In the genomic region with DNA sequence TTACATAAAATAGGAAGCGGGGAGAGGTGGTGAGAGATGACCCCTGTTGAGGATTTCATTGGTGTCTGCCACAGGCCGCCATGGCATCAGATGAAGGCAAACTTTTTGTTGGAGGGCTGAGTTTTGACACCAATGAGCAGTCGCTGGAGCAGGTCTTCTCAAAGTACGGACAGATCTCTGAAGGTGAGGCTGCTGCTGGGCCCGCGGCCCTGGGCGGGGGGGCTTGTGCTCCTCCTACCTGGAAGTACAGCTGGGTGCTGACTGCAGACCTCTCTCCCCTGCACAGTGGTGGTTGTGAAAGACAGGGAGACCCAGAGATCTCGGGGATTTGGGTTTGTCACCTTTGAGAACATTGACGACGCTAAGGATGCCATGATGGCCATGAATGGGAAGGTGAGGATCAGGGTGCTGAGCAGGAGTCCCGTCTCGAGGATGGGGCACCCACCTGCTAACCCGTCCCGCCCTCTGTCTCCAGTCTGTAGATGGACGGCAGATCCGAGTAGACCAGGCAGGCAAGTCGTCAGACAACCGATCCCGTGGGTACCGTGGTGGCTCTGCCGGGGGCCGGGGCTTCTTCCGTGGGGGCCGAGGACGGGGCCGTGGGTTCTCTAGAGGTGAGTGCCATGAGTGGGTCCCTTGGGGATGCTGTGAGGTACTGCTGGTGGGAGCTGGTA, we compare ENCODE assay signal across 8 cellular contexts. TPM values are rescaled to one million over a fixed set of nuclear protein-coding genes. Genes with fewer than 3 reads are reported as not detected.
DNase-seq lines count a peak whose midpoint lies in the region; ATAC-seq, FAIRE-seq and TF ChIP-seq lines count a peak whose summit lies in the region.

No MANE protein-coding gene starts in this region.

- CTCF ChIA-PET in PC-3 (lab: Charles Lee) = no interaction called here

- no peaks in the 10 kb centered on the region for H3F3A ChIP-seq in PC-3 (ENCODE audit: low read length, unreplicated experiment)

- H3K79me2 ChIP-seq in DND-41 (ENCODE audit: insufficient read depth, low read length) = peaks cover 58% of the 10 kb centered on the region
- peaks cover 58% of the 10 kb centered on the region for H3K79me2 ChIP-seq in PC-3 (ENCODE audit: low read length)

- TF ChIP-seq CTCF in DND-41 (IDR thresholded peaks at IDR 0.05; ENCODE audit: borderline replicate concordance, extremely low read depth, low read length, poor library complexity, severe bottlenecking) (no peak), PC-3 (conservative IDR thresholded peaks at IDR 0.05; ENCODE audit: low read depth, low read length) (no peak), epithelial cell of esophagus (IDR thresholded peaks at IDR 0.05; ENCODE audit: insufficient read depth, low read depth, low read length, missing control alignments) (no peak), progenitor cell of endocrine pancreas (IDR thresholded peaks at IDR 0.05; ENCODE audit: unreplicated experiment) (no peak)

- H3K9ac ChIP-seq in DND-41 (ENCODE audit: low read depth, low read length) = peak overlapping the region; percentile 90
- H3K9ac ChIP-seq in PC-3 (ENCODE audit: low read length) = peak overlapping the region; percentile 85

- peaks cover 24% of the 10 kb centered on the region for H3K36me3 Mint-ChIP-seq in progenitor cell of endocrine pancreas (ENCODE audit: insufficient read depth)

- no peak overlapping the region for H2AFZ ChIP-seq in DND-41 (ENCODE audit: low read depth, low read length)
- no peak overlapping the region for H2AFZ ChIP-seq in PC-3 (ENCODE audit: low read length)

- POLR2A ChIA-PET in PC-3 (lab: Charles Lee; ENCODE audit: unreplicated experiment) = no interaction called here

- ATAC-seq in DND-41 (ENCODE audit: insufficient read depth, low read depth) (no peak), PC-3 (no peak), HG03159 (IDR thresholded peaks at IDR 0.05; ENCODE audit: unreplicated experiment) (no peak), HG02970 (IDR thresholded peaks at IDR 0.05; ENCODE audit: low FRiP score, unreplicated experiment) (no peak)

- H3K9me3 ChIP-seq in DND-41 (ENCODE audit: insufficient read depth, low read length, severe bottlenecking) (no peaks in the 10 kb centered on the region), PC-3 (ENCODE audit: low read length) (no peaks in the 10 kb centered on the region), small intestine (ENCODE audit: control insufficient read depth, low read depth) (no peaks in the 10 kb centered on the region)

- H3K4me3 Mint-ChIP-seq in progenitor cell of endocrine pancreas (ENCODE audit: low read depth) = peak overlapping the region; percentile 82

- peak overlapping the region; percentile 83 for H3K4me2 ChIP-seq in DND-41 (ENCODE audit: insufficient read depth, low read length)
- peak overlapping the region; percentile 98 for H3K4me2 ChIP-seq in PC-3 (ENCODE audit: low read length)

- DNase-seq in DND-41 (no peak), PC-3 (no peak), epithelial cell of esophagus (ENCODE audit: low read depth) (no peak), progenitor cell of endocrine pancreas (ENCODE audit: low spot score, unreplicated experiment) (no peak), small intestine (no peak)
- DNase-seq in activated CD4-positive, alpha-beta T cell treated with anti-CD3 and anti-CD28 coated beads, Interleukin-2, amount 50 U/mL, for 4 hours = no peak

- H3K4me1 ChIP-seq in DND-41 (ENCODE audit: insufficient read depth, low read length) (peaks cover 80% of the 10 kb centered on the region), PC-3 (ENCODE audit: insufficient read depth, low read length) (peaks cover 71% of the 10 kb centered on the region), small intestine (ENCODE audit: control insufficient read depth in 2 of 2, insufficient read depth in 1 of 2, low read depth in 1 of 2, low read length in 1 of 2) (peaks cover 7 to 17% of the 10 kb centered on the region in 2 donors)

- H3K27me3 Mint-ChIP-seq in progenitor cell of endocrine pancreas = peaks cover 9% of the 10 kb centered on the region

- intact Hi-C loops in PC-3 (cut with micrococcal nuclease) = loop anchor here (10.0 kb wide), 1 partner anchor 84 kb away; a partner anchor contains a TSS

- H4K20me1 ChIP-seq in DND-41 (ENCODE audit: insufficient read depth, low read length) = peaks cover 57% of the 10 kb centered on the region
- no peaks in the 10 kb centered on the region for H4K20me1 ChIP-seq in PC-3 (ENCODE audit: low read length)

- peak overlapping the region; percentile 95 for H3K27ac Mint-ChIP-seq in progenitor cell of endocrine pancreas

- peak overlapping the region in 1 of 2 experiments; percentile 95; a peak in 2 of 4 replicates for H3K4me3 ChIP-seq in DND-41 (ENCODE audit: low read depth in 1 of 2, low read length in 2 of 2)
- H3K4me3 ChIP-seq in PC-3 (ENCODE audit: low read length) = peak overlapping the region; percentile 71
- H3K4me3 ChIP-seq in epithelial cell of esophagus (ENCODE audit: low read length) = peak overlapping the region; percentile 75
- peak overlapping the region in 1 of 2 donors; percentile 86 for H3K4me3 ChIP-seq in small intestine (ENCODE audit: low read depth in 1 of 2, low read length in 2 of 2)

- H3K27me3 ChIP-seq in DND-41 (ENCODE audit: insufficient read depth, low read length, poor library complexity) (peaks cover 4% of the 10 kb centered on the region), PC-3 (ENCODE audit: low read length) (no peaks in the 10 kb centered on the region), small intestine (ENCODE audit: control insufficient read depth in 2 of 2, insufficient read depth in 2 of 2, low read length in 2 of 2) (no peaks in the 10 kb centered on the region)

- H3K27ac ChIP-seq in DND-41 (ENCODE audit: low read length) = peak overlapping the region; percentile 92
- H3K27ac ChIP-seq in PC-3 (ENCODE audit: low read length) = peak overlapping the region; percentile 94; the same call in 1 of the 2 replicates
- H3K27ac ChIP-seq in small intestine (ENCODE audit: low read depth in 1 of 2, low read length in 1 of 2) = peak overlapping the region in 1 of 2 donors; percentile 33

- no peaks in the 10 kb centered on the region for H3K9me2 ChIP-seq in PC-3 (replicated peaks; ENCODE audit: low read length)

- peaks cover 57% of the 10 kb centered on the region for H3K36me3 ChIP-seq in DND-41 (ENCODE audit: insufficient read depth, low read length)
- peaks cover 6% of the 10 kb centered on the region; the same call in 1 of the 2 replicates for H3K36me3 ChIP-seq in PC-3 (ENCODE audit: low read depth, low read length)
- peaks cover 14 to 28% of the 10 kb centered on the region in 2 donors for H3K36me3 ChIP-seq in small intestine (ENCODE audit: control insufficient read depth in 2 of 2, insufficient read depth in 2 of 2, low read length in 2 of 2)

- H3K4me1 Mint-ChIP-seq in progenitor cell of endocrine pancreas (ENCODE audit: low read depth) = peaks cover 40% of the 10 kb centered on the region

- no peaks in the 10 kb centered on the region for H3K9me3 Mint-ChIP-seq in progenitor cell of endocrine pancreas (ENCODE audit: low read depth)

- 27 to 59% (median 30%) methylated on average over 22 to 26 of the region's 26 CpGs for WGBS in small intestine, 3 donors

- BruUV-seq in PC-3 (replicated peaks; lab: Mats Ljungman, UMichigan) = no TSS peak

- FAIRE-seq in small intestine (lab: Jason Lieb, UNC) = no peak

RNA-seq across cellular contexts. Expression of a gene that starts 1.9 kb away (rescaled TPM):
- total RNA-seq in PC-3 (2014; rRNA removed) (136 and 197 TPM in 2 replicates), progenitor cell of endocrine pancreas (462 and 465 TPM in 2 replicates)
- polyA plus RNA-seq in small intestine = 100 to 1,000 TPM; 250 to 377 (median 368) TPM

RNA-seq across cellular contexts. Expression of a gene that starts 4.3 kb away (rescaled TPM):
- total RNA-seq in PC-3 (2014; rRNA removed) = 110 and 133 TPM in 2 replicates
- total RNA-seq in progenitor cell of endocrine pancreas = 30.0 and 31.8 TPM in 2 replicates
- 100 to 1,000 TPM in 1 of 3 donors, 10 to 100 TPM in 2; 80.6 to 118 (median 84.1) TPM for polyA plus RNA-seq in small intestine

RNA-seq across cellular contexts. Expression of a gene that starts 14.7 kb away (rescaled TPM):
- total RNA-seq in PC-3 (2014; rRNA removed) (not detected in 2 replicates), progenitor cell of endocrine pancreas (23.8 and 26.5 TPM in 2 replicates)
- 10 to 100 TPM; 17.7 to 31.3 (median 27.9) TPM for polyA plus RNA-seq in small intestine

RNA-seq across cellular contexts. Expression of a gene that starts 22.6 kb away (rescaled TPM):
- total RNA-seq in PC-3 (2014; rRNA removed) = 17.3 and 41.8 TPM in 2 replicates
- 187 and 193 TPM in 2 replicates for total RNA-seq in progenitor cell of endocrine pancreas
- polyA plus RNA-seq in small intestine = 10 to 100 TPM; 28.1 to 35.4 (median 30.6) TPM

RNA-seq across cellular contexts. Expression of a gene that starts 29.4 kb away (rescaled TPM):
- 102 and 187 TPM in 2 replicates for total RNA-seq in PC-3 (2014; rRNA removed)
- total RNA-seq in progenitor cell of endocrine pancreas = 107 and 117 TPM in 2 replicates
- 100 to 1,000 TPM; 310 to 823 (median 675) TPM for polyA plus RNA-seq in small intestine

Comparison
In these comparisons a context has a peak if more than half of its experiments do, and no peak if none do; other contexts are left out.
1. RNA of a gene that starts 14.7 kb away (total RNA-seq): 23.8 to 26.5 TPM in progenitor cell of endocrine pancreas; not detected in PC-3; every median in the first group is over 10 times any median in the second.